Comparison of ENCODE assay signal across 13 cellular contexts in the genomic region with DNA sequence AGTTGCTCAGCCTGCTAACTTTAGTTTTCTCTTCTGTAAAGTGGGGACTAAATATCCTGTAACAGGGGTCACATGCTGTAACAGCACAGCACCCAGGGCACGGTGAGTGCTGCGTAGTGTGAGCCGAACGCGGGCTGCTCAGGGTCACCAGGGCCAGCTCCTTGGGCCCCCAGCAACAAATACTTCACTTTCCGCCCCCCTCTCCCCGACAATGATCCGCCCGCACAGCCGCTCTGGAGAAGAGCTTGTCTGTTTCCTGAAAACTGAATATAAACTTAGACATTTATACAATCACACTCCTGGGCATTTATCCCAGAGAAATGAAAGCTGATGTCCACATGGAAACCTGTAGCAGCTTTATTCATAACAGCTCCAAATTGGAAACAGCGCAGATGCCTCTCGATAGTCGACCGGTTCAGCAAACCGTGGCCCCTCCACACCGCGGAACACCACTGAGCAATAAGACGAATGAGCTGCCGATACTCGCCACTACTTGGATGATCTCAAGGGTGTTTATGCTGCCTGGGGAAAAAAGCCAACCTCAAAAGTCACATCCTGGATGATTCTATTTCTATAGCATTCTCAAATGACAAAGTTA.
DNase-seq lines count a peak whose midpoint lies in the region; ATAC-seq and TF ChIP-seq lines count a peak whose summit lies in the region.
"Had no signal": no experiment of that assay in that cellular context is flagged by ENCODE, and none has a peak within 500 bp of the region (broad histone marks: within the 10 kb centered on the region; RNA-seq: fewer than 3 reads in every experiment).

No MANE protein-coding gene starts in this region.

- no peaks in the 10 kb centered on the region for H3K36me3 Mint-ChIP-seq in neural crest cell (ENCODE audit: low read depth)

- H3K27me3 Mint-ChIP-seq in neural crest cell (ENCODE audit: low read depth) = peaks cover 2% of the 10 kb centered on the region

- H3K4me3 Mint-ChIP-seq in neural crest cell = no peak overlapping the region
- H3K4me3 Mint-ChIP-seq: stimulated activated naive CD8-positive, alpha-beta T cell treated with anti-CD3 and anti-CD28 coated beads, Interleukin-15, Interleukin-2, amounts not matched to agents 100 ng/mL and 50 ng/mL, for 24 hours had no signal

- H3K4me1 ChIP-seq in vagina = peaks cover 37% of the 10 kb centered on the region
- H3K4me1 ChIP-seq: heart right ventricle, parathyroid adenoma had no signal

- H3K27ac ChIP-seq in coronary artery (no peak overlapping the region), vagina (peak overlapping the region; percentile 45)
- H3K27ac ChIP-seq: heart right ventricle, parathyroid adenoma had no signal

- no peak for ATAC-seq in HG02588 (IDR thresholded peaks at IDR 0.05; ENCODE audit: unreplicated experiment)
- ATAC-seq: heart right ventricle had no signal

- no peaks in the 10 kb centered on the region for H3K9me3 ChIP-seq in vagina
- H3K9me3 ChIP-seq: heart right ventricle had no signal

- no peaks in the 10 kb centered on the region for H3K36me3 ChIP-seq in vagina
- H3K36me3 ChIP-seq: heart right ventricle had no signal

- H3K4me3 ChIP-seq in coronary artery (peak overlapping the region; percentile 28), vagina (peak overlapping the region in 1 of 2 donors; percentile 40)
- H3K4me3 ChIP-seq: heart right ventricle had no signal

- no peak for TF ChIP-seq POLR2A in vagina (IDR thresholded peaks at IDR 0.05)

- H3K27ac Mint-ChIP-seq in neural crest cell (ENCODE audit: unreplicated experiment) = peak overlapping the region; percentile 43
- H3K27ac Mint-ChIP-seq: stimulated activated naive CD8-positive, alpha-beta T cell treated with anti-CD3 and anti-CD28 coated beads, Interleukin-15, Interleukin-2, amounts not matched to agents 100 ng/mL and 50 ng/mL, for 24 hours had no signal

- no peaks in the 10 kb centered on the region for H3K27me3 ChIP-seq in vagina
- H3K27me3 ChIP-seq: heart right ventricle had no signal

- DNase-seq in HT1080 (ENCODE audit: low read depth) (peak; percentile 16), coronary artery (ENCODE audit: low spot score) (no peak), neural crest cell (ENCODE audit: low read depth, low spot score) (no peak), vagina (ENCODE audit: extremely low spot score in 2 of 2) (peak in 1 of 2 donors; percentile 62), HUDEP-2 (lab: John Stamatoyannopoulos, UW; ENCODE audit: unreplicated experiment in 76 of 76) (no peak)
- no peak for DNase-seq in stimulated activated CD4-positive, alpha-beta T cell treated with anti-CD3 and anti-CD28 coated beads, Interleukin-15, amount 100 ng/mL, for 24 hours
- DNase-seq: heart right ventricle; NCI-H146; NCI-H524 treated with DMSO at 0.1 percent for 48 hours; stimulated activated CD4-positive, alpha-beta T cell treated with anti-CD3 and anti-CD28 coated beads, Interleukin-2, amount 100 ng/mL, for 24 hours had no signal

- intact Hi-C loops in vagina (cut with DNase I) = no loop called here

- H3K9me3 Mint-ChIP-seq in neural crest cell = no peaks in the 10 kb centered on the region
- H3K9me3 Mint-ChIP-seq: stimulated activated naive CD8-positive, alpha-beta T cell treated with anti-CD3 and anti-CD28 coated beads, Interleukin-15, Interleukin-2, amounts not matched to agents 100 ng/mL and 50 ng/mL, for 24 hours had no signal

- TF ChIP-seq CTCF in coronary artery (IDR thresholded peaks at IDR 0.05) (no peak), neural crest cell (conservative IDR thresholded peaks at IDR 0.05) (no peak), vagina (IDR thresholded peaks at IDR 0.05) (no peak)

- peaks cover 8% of the 10 kb centered on the region for H3K4me1 Mint-ChIP-seq in neural crest cell
